In genomic region chr7:18087031-18087686, GRCh38 we compare ENCODE assay signal across 1 cellular context.
A peak's percentile ranks its signal among the peaks of the same experiment; 100 is the strongest.
TF ChIP-seq lines count a peak whose summit lies in the region.

No MANE protein-coding gene starts in this region.

TF ChIP-seq in HEK293, 187 proteins besides CTCF, POLR2A, EP300 and RAD21 (continued from another document):
- TF ChIP-seq ZBTB11 (tag by site-specific recombination; conservative IDR thresholded peaks at IDR 0.05; ENCODE audit: low read depth), result 0 out of 2 replicates have a peak, but pooled peaks have one; percentile 1
- no peak for TF ChIP-seq ZNF311 (tag by site-specific recombination; IDR thresholded peaks at IDR 0.05; ENCODE audit: borderline replicate concordance)
- TF ChIP-seq HOXA7 (CRISPR knock-in tag; IDR thresholded peaks at IDR 0.05; ENCODE audit: borderline replicate concordance), result no peak
- TF ChIP-seq ZNF768 (tag by site-specific recombination; IDR thresholded peaks at IDR 0.05), result no peak
- TF ChIP-seq KLF17 (tag by site-specific recombination; IDR thresholded peaks at IDR 0.05), result no peak
- no peak for TF ChIP-seq KLF8 (tag by site-specific recombination; IDR thresholded peaks at IDR 0.05)
- no peak for TF ChIP-seq ZNF561 (tag by site-specific recombination; IDR thresholded peaks at IDR 0.05; ENCODE audit: borderline replicate concordance)
- 0 out of 2 replicates have a peak, but pooled peaks have one; percentile 16 for TF ChIP-seq SP7 (tag by site-specific recombination; IDR thresholded peaks at IDR 0.05)
- TF ChIP-seq ZNF670 (tag by site-specific recombination; IDR thresholded peaks at IDR 0.05; ENCODE audit: low read depth), result no peak
- no peak for TF ChIP-seq ZNF707 (tag by site-specific recombination; IDR thresholded peaks at IDR 0.05)
- no peak for TF ChIP-seq ZNF274 (IDR thresholded peaks at IDR 0.05; ENCODE audit: low read length)
- TF ChIP-seq ZNF274 (tag by site-specific recombination; IDR thresholded peaks at IDR 0.05; ENCODE audit: borderline replicate concordance), result no peak
- no peak for TF ChIP-seq OVOL3 (tag by site-specific recombination; IDR thresholded peaks at IDR 0.05)
- no peak for TF ChIP-seq MYNN (tag by site-specific recombination; IDR thresholded peaks at IDR 0.05; ENCODE audit: borderline replicate concordance)
- TF ChIP-seq, protein P1, sequence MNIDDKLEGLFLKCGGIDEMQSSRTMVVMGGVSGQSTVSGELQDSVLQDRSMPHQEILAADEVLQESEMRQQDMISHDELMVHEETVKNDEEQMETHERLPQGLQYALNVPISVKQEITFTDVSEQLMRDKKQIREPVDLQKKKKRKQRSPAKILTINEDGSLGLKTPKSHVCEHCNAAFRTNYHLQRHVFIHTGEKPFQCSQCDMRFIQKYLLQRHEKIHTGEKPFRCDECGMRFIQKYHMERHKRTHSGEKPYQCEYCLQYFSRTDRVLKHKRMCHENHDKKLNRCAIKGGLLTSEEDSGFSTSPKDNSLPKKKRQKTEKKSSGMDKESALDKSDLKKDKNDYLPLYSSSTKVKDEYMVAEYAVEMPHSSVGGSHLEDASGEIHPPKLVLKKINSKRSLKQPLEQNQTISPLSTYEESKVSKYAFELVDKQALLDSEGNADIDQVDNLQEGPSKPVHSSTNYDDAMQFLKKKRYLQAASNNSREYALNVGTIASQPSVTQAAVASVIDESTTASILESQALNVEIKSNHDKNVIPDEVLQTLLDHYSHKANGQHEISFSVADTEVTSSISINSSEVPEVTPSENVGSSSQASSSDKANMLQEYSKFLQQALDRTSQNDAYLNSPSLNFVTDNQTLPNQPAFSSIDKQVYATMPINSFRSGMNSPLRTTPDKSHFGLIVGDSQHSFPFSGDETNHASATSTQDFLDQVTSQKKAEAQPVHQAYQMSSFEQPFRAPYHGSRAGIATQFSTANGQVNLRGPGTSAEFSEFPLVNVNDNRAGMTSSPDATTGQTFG (tag by site-specific recombination; IDR thresholded peaks at IDR 0.05; ENCODE audit: borderline replicate concordance), result no peak
- TF ChIP-seq ZNF521 (tag by site-specific recombination; IDR thresholded peaks at IDR 0.05), result no peak
- no peak for TF ChIP-seq ZNF24 (tag by site-specific recombination; IDR thresholded peaks at IDR 0.05)
- TF ChIP-seq ZNF350 (tag by site-specific recombination; IDR thresholded peaks at IDR 0.05), result no peak
- TF ChIP-seq ZXDB (tag by site-specific recombination; IDR thresholded peaks at IDR 0.05), result no peak
- TF ChIP-seq ZNF548 (tag by site-specific recombination; IDR thresholded peaks at IDR 0.05), result no peak
- TF ChIP-seq, protein P2, sequence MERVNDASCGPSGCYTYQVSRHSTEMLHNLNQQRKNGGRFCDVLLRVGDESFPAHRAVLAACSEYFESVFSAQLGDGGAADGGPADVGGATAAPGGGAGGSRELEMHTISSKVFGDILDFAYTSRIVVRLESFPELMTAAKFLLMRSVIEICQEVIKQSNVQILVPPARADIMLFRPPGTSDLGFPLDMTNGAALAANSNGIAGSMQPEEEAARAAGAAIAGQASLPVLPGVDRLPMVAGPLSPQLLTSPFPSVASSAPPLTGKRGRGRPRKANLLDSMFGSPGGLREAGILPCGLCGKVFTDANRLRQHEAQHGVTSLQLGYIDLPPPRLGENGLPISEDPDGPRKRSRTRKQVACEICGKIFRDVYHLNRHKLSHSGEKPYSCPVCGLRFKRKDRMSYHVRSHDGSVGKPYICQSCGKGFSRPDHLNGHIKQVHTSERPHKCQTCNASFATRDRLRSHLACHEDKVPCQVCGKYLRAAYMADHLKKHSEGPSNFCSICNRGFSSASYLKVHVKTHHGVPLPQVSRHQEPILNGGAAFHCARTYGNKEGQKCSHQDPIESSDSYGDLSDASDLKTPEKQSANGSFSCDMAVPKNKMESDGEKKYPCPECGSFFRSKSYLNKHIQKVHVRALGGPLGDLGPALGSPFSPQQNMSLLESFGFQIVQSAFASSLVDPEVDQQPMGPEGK (tag by site-specific recombination; IDR thresholded peaks at IDR 0.05), result no peak
- no peak for TF ChIP-seq YY1 (tag by site-specific recombination; IDR thresholded peaks at IDR 0.05)
- no peak for TF ChIP-seq ZNF214 (tag by site-specific recombination; IDR thresholded peaks at IDR 0.05; ENCODE audit: borderline replicate concordance)
- no peak for TF ChIP-seq ZBTB17 (tag by site-specific recombination; IDR thresholded peaks at IDR 0.05)
- no peak for TF ChIP-seq ZNF701 (tag by site-specific recombination; IDR thresholded peaks at IDR 0.05)
- no peak for TF ChIP-seq WT1 (tag by site-specific recombination; IDR thresholded peaks at IDR 0.05)
- TF ChIP-seq ZNF138 (tag by site-specific recombination; IDR thresholded peaks at IDR 0.05; ENCODE audit: borderline replicate concordance), result no peak
- TF ChIP-seq BCL11B (tag by site-specific recombination; IDR thresholded peaks at IDR 0.05; ENCODE audit: low read depth), result no peak
- no peak for TF ChIP-seq ZNF660 (tag by site-specific recombination; IDR thresholded peaks at IDR 0.05)
- TF ChIP-seq, protein P3, sequence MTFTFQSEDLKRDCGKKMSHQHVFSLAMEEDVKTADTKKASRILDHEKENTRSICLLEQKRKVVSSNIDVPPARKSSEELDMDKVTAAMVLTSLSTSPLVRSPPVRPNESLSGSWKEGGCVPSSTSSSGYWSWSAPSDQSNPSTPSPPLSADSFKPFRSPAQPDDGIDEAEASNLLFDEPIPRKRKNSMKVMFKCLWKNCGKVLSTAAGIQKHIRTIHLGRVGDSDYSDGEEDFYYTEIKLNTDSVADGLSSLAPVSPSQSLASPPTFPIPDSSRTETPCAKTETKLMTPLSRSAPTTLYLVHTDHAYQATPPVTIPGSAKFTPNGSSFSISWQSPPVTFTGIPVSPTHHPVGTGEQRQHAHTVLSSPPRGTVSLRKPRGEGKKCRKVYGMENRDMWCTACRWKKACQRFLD (tag by site-specific recombination; IDR thresholded peaks at IDR 0.05), result no peak
- TF ChIP-seq SCRT2 (tag by site-specific recombination; IDR thresholded peaks at IDR 0.05), result peak; percentile 71
- no peak for TF ChIP-seq ZNF501 (tag by site-specific recombination; IDR thresholded peaks at IDR 0.05)
- TF ChIP-seq ZNF791 (tag by site-specific recombination; IDR thresholded peaks at IDR 0.05), result no peak
- peak; percentile 41; the same call in 1 of the 2 replicates for TF ChIP-seq KLF9 (tag by site-specific recombination; IDR thresholded peaks at IDR 0.05; ENCODE audit: low read depth)
- no peak for TF ChIP-seq ZNF19 (tag by site-specific recombination; IDR thresholded peaks at IDR 0.05; ENCODE audit: low read depth)
- no peak for TF ChIP-seq ZNF585B (tag by site-specific recombination; IDR thresholded peaks at IDR 0.05)
- no peak for TF ChIP-seq ZBTB8A (tag by site-specific recombination; IDR thresholded peaks at IDR 0.05)
- TF ChIP-seq ZNF335 (tag by site-specific recombination; conservative IDR thresholded peaks at IDR 0.05), result peak; percentile 65
- TF ChIP-seq ZNF292 (tag by site-specific recombination; IDR thresholded peaks at IDR 0.05; ENCODE audit: borderline replicate concordance, low read depth), result no peak
